ENCODE assay signal across 1 cellular context in genomic region chr21:35940074-35940927, GRCh38.
TF ChIP-seq lines count a peak whose summit lies in the region.

No MANE protein-coding gene starts in this region.

TF ChIP-seq in K562, 482 proteins besides CTCF, POLR2A, EP300 and RAD21 (continued from another document):
- TF ChIP-seq PRDM10 (IDR thresholded peaks at IDR 0.05; ENCODE audit: partially characterized antibody): no peak
- TF ChIP-seq ZFP36 (IDR thresholded peaks at IDR 0.05; ENCODE audit: low read depth, low read length, partially characterized antibody): peak; percentile 14
- no peak for TF ChIP-seq MTA3 (IDR thresholded peaks at IDR 0.05; ENCODE audit: borderline replicate concordance)
- no peak for TF ChIP-seq BCLAF1 (IDR thresholded peaks at IDR 0.05; ENCODE audit: borderline replicate concordance in 1 of 2, control insufficient read depth in 1 of 2, low read depth in 2 of 2, low read length in 1 of 2)
- TF ChIP-seq ATF1 (CRISPR knock-in tag; IDR thresholded peaks at IDR 0.05): no peak
- TF ChIP-seq ATF1 (tag; IDR thresholded peaks at IDR 0.05): 0 out of 2 replicates have a peak, but pooled peaks have one; percentile 11
- TF ChIP-seq DACH1 (IDR thresholded peaks at IDR 0.05; ENCODE audit: partially characterized antibody): no peak
- peak; percentile 51 for TF ChIP-seq SMC3 (conservative IDR thresholded peaks at IDR 0.05; ENCODE audit: insufficient read depth, low read depth, low read length)
- 0 out of 2 replicates have a peak, but pooled peaks have one; percentile 18 for TF ChIP-seq MYC (IDR thresholded peaks at IDR 0.05; ENCODE audit: low read depth, low read length)
- TF ChIP-seq MYC (CRISPR knock-in tag; IDR thresholded peaks at IDR 0.05; ENCODE audit: borderline replicate concordance, low read depth): no peak
- TF ChIP-seq CXXC5 (CRISPR knock-in tag; IDR thresholded peaks at IDR 0.05): peak; percentile 60; the same call in 1 of the 2 replicates
- peak; percentile 80 for TF ChIP-seq CBX8 (IDR thresholded peaks at IDR 0.05; ENCODE audit: borderline replicate concordance, extremely low read depth, low read depth, low read length, poor library complexity, severe bottlenecking)
- 0 out of 2 replicates have a peak, but pooled peaks have one; percentile 17 for TF ChIP-seq RNF2 (IDR thresholded peaks at IDR 0.05)
- TF ChIP-seq HMGN3 (IDR thresholded peaks at IDR 0.05; ENCODE audit: borderline replicate concordance, extremely low read depth, insufficient read length, low read depth, low read length): no peak
- peak; percentile 63 for TF ChIP-seq MAFF (IDR thresholded peaks at IDR 0.05; ENCODE audit: low read length)
- 0 out of 2 replicates have a peak, but pooled peaks have one; percentile 20 for TF ChIP-seq RB1 (IDR thresholded peaks at IDR 0.05; ENCODE audit: low read depth)
- TF ChIP-seq MITF (IDR thresholded peaks at IDR 0.05): no peak
- peak; percentile 50 for TF ChIP-seq MAFK (IDR thresholded peaks at IDR 0.05; ENCODE audit: low read length)
- no peak for TF ChIP-seq ZNF583 (CRISPR knock-in tag; IDR thresholded peaks at IDR 0.05)
- no peak for TF ChIP-seq ZNF589 (CRISPR knock-in tag; IDR thresholded peaks at IDR 0.05; ENCODE audit: low read depth)
- no peak for TF ChIP-seq ELK3 (CRISPR knock-in tag; IDR thresholded peaks at IDR 0.05)
- peak; percentile 94 for TF ChIP-seq MAFG (tag; conservative IDR thresholded peaks at IDR 0.05)
- peak; percentile 87; the same call in 1 of the 2 replicates for TF ChIP-seq STAG1 (CRISPR knock-in tag; IDR thresholded peaks at IDR 0.05; ENCODE audit: borderline replicate concordance)
- no peak for TF ChIP-seq MTF1 (CRISPR knock-in tag; IDR thresholded peaks at IDR 0.05; ENCODE audit: borderline replicate concordance)
